In genomic region chr12:76186507-76186906, GRCh38 we compare ENCODE assay signal across 19 cellular contexts.
"Had no signal": no experiment of that assay in that cellular context is flagged by ENCODE, and none has a peak within 500 bp of the region (broad histone marks: within the 10 kb centered on the region; RNA-seq: fewer than 3 reads in every experiment).

No MANE protein-coding gene starts in this region.

- H3K4me3 ChIP-seq: transverse colon, vagina had no signal

- H3K36me3 Mint-ChIP-seq: activated CD8-positive, alpha-beta memory T cell treated with anti-CD3 and anti-CD28 coated beads, Interleukin-2, amount 10 ng/mL, durations not matched to agents 7 days and 5 days; activated naive CD8-positive, alpha-beta T cell treated with anti-CD3 and anti-CD28 coated beads, Interleukin-2, amount 10 ng/mL, durations not matched to agents 7 days and 5 days; natural killer cell had no signal

- H3K27ac ChIP-seq: transverse colon, vagina had no signal

- H3K27ac Mint-ChIP-seq: activated CD4-positive, alpha-beta memory T cell treated with anti-CD3 and anti-CD28 coated beads, Interleukin-2, amount 10 ng/mL, durations not matched to agents 7 days and 5 days; activated CD8-positive, alpha-beta memory T cell treated with anti-CD3 and anti-CD28 coated beads, Interleukin-2, amount 10 ng/mL, durations not matched to agents 7 days and 5 days; activated naive CD8-positive, alpha-beta T cell treated with anti-CD3 and anti-CD28 coated beads, Interleukin-2, amount 10 ng/mL, durations not matched to agents 7 days and 5 days; activated T-helper 17 cell treated with anti-CD3 and anti-CD28 coated beads, Interleukin-2, amount 50 U/mL, for 72 hours; natural killer cell had no signal

- H3K9me3 Mint-ChIP-seq: activated CD4-positive, alpha-beta memory T cell treated with anti-CD3 and anti-CD28 coated beads, Interleukin-2, amount 10 ng/mL, durations not matched to agents 7 days and 5 days; activated naive CD8-positive, alpha-beta T cell treated with anti-CD3 and anti-CD28 coated beads, Interleukin-2, amount 10 ng/mL, durations not matched to agents 7 days and 5 days; activated T-helper 17 cell treated with anti-CD3 and anti-CD28 coated beads, Interleukin-2, amount 50 U/mL, for 72 hours; central memory CD8-positive, alpha-beta T cell; natural killer cell had no signal

- H3K4me3 Mint-ChIP-seq: activated CD4-positive, alpha-beta memory T cell treated with anti-CD3 and anti-CD28 coated beads, Interleukin-2, amount 10 ng/mL, durations not matched to agents 7 days and 5 days; activated CD8-positive, alpha-beta memory T cell treated with anti-CD3 and anti-CD28 coated beads, Interleukin-2, amount 10 ng/mL, durations not matched to agents 7 days and 5 days; activated naive CD8-positive, alpha-beta T cell treated with anti-CD3 and anti-CD28 coated beads, Interleukin-2, amount 10 ng/mL, durations not matched to agents 7 days and 5 days; activated T-helper 17 cell treated with anti-CD3 and anti-CD28 coated beads, Interleukin-2, amount 50 U/mL, for 72 hours; central memory CD8-positive, alpha-beta T cell; natural killer cell had no signal

- H3K4me1 Mint-ChIP-seq: central memory CD8-positive, alpha-beta T cell; natural killer cell had no signal

- H3K4me1 ChIP-seq: transverse colon, vagina had no signal

- H3K27me3 ChIP-seq: transverse colon, vagina had no signal

- H3K36me3 ChIP-seq: transverse colon, vagina had no signal

- DNase-seq: activated CD4-positive, alpha-beta memory T cell treated with anti-CD3 and anti-CD28 coated beads, Interleukin-2, amount 10 ng/mL, durations not matched to agents 7 days and 5 days; activated CD4-positive, alpha-beta T cell treated with anti-CD3 and anti-CD28 coated beads for 48 hours; activated CD4-positive, CD25-positive, alpha-beta regulatory T cell; activated CD8-positive, alpha-beta memory T cell treated with anti-CD3 and anti-CD28 coated beads, Interleukin-2, amount 10 ng/mL, durations not matched to agents 7 days and 5 days; activated naive CD4-positive, alpha-beta T cell; activated naive CD8-positive, alpha-beta T cell treated with anti-CD3 and anti-CD28 coated beads, Interleukin-2, amount 10 ng/mL, durations not matched to agents 7 days and 5 days; anterior cingulate cortex; cortex of kidney; left cardiac atrium; mesenchymal stem cell; natural killer cell; nucleus accumbens; posterior cingulate gyrus; stimulated activated CD8-positive, alpha-beta memory T cell treated with anti-CD3 and anti-CD28 coated beads, Interleukin-4, amount 100 ng/mL, for 48 hours; stimulated activated naive CD4-positive, alpha-beta T cell treated with Interleukin-2 at 50 U/mL for 16 hours; transverse colon had no signal

- ATAC-seq: activated CD8-positive, alpha-beta memory T cell treated with anti-CD3 and anti-CD28 coated beads, Interleukin-2, amount 10 ng/mL, durations not matched to agents 7 days and 5 days; activated T-helper 17 cell treated with anti-CD3 and anti-CD28 coated beads, Interleukin-2, amount 50 U/mL, for 72 hours; left cardiac atrium; natural killer cell had no signal

- H3K9me3 ChIP-seq: transverse colon, vagina had no signal
